In genomic region chrX:10612215-10612614, GRCh38 we compare ENCODE assay signal across 15 cellular contexts. TPM values are rescaled to one million over a fixed set of nuclear protein-coding genes. Genes with fewer than 3 reads are reported as not detected.
DNase-seq lines count a peak whose midpoint lies in the region; FAIRE-seq and TF ChIP-seq lines count a peak whose summit lies in the region.
"Had no signal": no experiment of that assay in that cellular context is flagged by ENCODE, and none has a peak within 500 bp of the region (broad histone marks: within the 10 kb centered on the region; RNA-seq: fewer than 3 reads in every experiment).

No MANE protein-coding gene starts in this region.

- peak overlapping the region; percentile 58 for H3K27ac ChIP-seq in SJSA1

- H3K36me3 ChIP-seq in SJSA1, result no peaks in the 10 kb centered on the region
- H3K36me3 ChIP-seq: BE2C, left lung had no signal

- no peaks in the 10 kb centered on the region for H3K27me3 ChIP-seq in SJSA1 (replicated peaks)
- H3K27me3 ChIP-seq: BE2C, left lung had no signal

- no peaks in the 10 kb centered on the region for H3K27me3 Mint-ChIP-seq in osteocyte (ENCODE audit: unreplicated experiment)

- H3K36me3 Mint-ChIP-seq in osteocyte (ENCODE audit: unreplicated experiment), result no peaks in the 10 kb centered on the region

- peaks cover 33% of the 10 kb centered on the region for H3K4me1 ChIP-seq in SJSA1 (replicated peaks)
- H3K4me1 ChIP-seq: BE2C, left lung had no signal

- peak overlapping the region; percentile 72 for H3K27ac Mint-ChIP-seq in osteocyte (ENCODE audit: unreplicated experiment)
- H3K27ac Mint-ChIP-seq: T-helper 2 cell treated with Interferon-gamma antibody and Interleukin-4, amounts not matched to agents 5 μg/mL and 100 μg/mL, for 36 hours had no signal

- H3K4me3 Mint-ChIP-seq in osteocyte (ENCODE audit: unreplicated experiment), result no peak overlapping the region
- H3K4me3 Mint-ChIP-seq: central memory CD8-positive, alpha-beta T cell; T-helper 2 cell treated with Interferon-gamma antibody and Interleukin-4, amounts not matched to agents 5 μg/mL and 100 μg/mL, for 36 hours had no signal

- DNase-seq in EL (peak; percentile 64), SJSA1 (ENCODE audit: low read depth in 1 of 2, low spot score in 2 of 2) (peak in 1 of 2 experiments; percentile 30), fibroblast of peridontal ligament (ENCODE audit: extremely low read depth) (peak; percentile 60), osteocyte (ENCODE audit: extremely low spot score, unreplicated experiment) (no peak), SK-N-DZ (ENCODE audit: low spot score) (no peak), occipital lobe (lab: John Stamatoyannopoulos, UW) (no peak), urothelium cell line (ENCODE audit: low spot score) (no peak), SIG-M5 (lab: John Stamatoyannopoulos, UW) (no peak)
- DNase-seq: activated CD4-positive, alpha-beta T cell treated with anti-CD3 and anti-CD28 coated beads, Interleukin-2, amount 50 U/mL, for 48 hours; activated gamma-delta T cell; BE2C; left lung; NCI-H1105 had no signal

- H3K4me1 Mint-ChIP-seq in osteocyte (ENCODE audit: unreplicated experiment), result peaks cover 48% of the 10 kb centered on the region
- H3K4me1 Mint-ChIP-seq: central memory CD8-positive, alpha-beta T cell had no signal

- H3K9me3 ChIP-seq in SJSA1 (replicated peaks), result no peaks in the 10 kb centered on the region
- H3K9me3 ChIP-seq: BE2C, left lung had no signal

- H3K4me3 ChIP-seq in SJSA1, result no peak overlapping the region
- H3K4me3 ChIP-seq: left lung had no signal

- FAIRE-seq in urothelium cell line (lab: Jason Lieb, UNC), result no peak

- no peaks in the 10 kb centered on the region for H3K9me3 Mint-ChIP-seq in osteocyte (ENCODE audit: unreplicated experiment)
- H3K9me3 Mint-ChIP-seq: central memory CD8-positive, alpha-beta T cell; T-helper 2 cell treated with Interferon-gamma antibody and Interleukin-4, amounts not matched to agents 5 μg/mL and 100 μg/mL, for 36 hours had no signal

- TF ChIP-seq CTCF in osteocyte (IDR thresholded peaks at IDR 0.05), result no peak

RNA-seq across cellular contexts. Expression of gene MID1, which starts 8.2 kb away (rescaled TPM):
- total RNA-seq in SJSA1 (2014; rRNA removed; shearing (Covaris generic)), result 9.4 and 14.8 TPM in 2 replicates
- 10.2 and 12.7 TPM in 2 replicates for total RNA-seq in osteocyte
- polyA plus RNA-seq in SK-N-DZ (2014; cell fraction: cytosol; rRNA removed), result 0.92 and 1.9 TPM in 2 replicates
- 1.1 and 2.8 TPM in 2 replicates for polyA plus RNA-seq in SK-N-DZ (2014; cell fraction: nucleus; rRNA removed)
- 24.6 TPM for total RNA-seq in occipital lobe

Comparison
In these comparisons a context has a peak if more than half of its experiments do, and no peak if none do; other contexts are left out.
1. DNase-seq: peak in EL (single experiment) and fibroblast of peridontal ligament (single experiment); none in osteocyte (single experiment), SK-N-DZ (single experiment), occipital lobe (single experiment), urothelium cell line (single experiment) and SIG-M5 (single experiment).